In the genomic region with DNA sequence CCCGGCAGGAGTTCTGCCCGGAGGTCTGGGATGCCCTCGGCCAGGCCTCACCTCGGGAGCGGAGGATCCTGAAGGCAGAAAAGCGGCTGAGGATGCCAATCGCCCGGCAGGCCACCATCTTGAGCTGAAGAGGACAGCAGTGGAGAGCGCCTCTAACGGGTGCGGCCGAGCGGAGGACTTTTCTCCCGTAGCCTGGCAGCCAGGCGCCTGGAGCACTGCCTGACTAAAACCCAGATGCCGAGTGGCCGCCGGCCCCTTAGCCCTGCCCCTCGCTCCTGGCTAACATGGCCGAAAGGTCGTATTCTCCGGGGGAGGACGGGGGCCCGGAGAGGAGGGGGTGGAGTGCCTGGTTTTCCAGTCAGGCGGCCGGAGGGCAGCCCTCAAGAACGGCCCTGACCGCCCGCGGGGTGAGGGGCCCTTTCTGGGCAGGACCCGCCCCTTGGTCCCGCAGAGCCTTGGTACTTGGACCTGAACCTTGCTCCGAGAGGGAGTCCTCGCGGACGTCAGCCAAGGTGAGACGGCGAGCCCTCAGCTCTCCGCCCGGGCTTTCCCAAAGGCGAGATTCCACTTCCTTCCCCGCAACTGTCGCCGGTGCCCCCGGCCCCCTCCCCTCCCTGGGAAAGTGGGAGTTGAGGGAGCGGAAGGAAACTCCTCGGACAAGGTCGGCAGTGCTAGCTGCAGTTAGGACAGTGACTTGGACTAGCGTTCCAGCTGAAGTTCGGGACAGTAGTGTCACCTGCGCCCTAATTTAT, we compare ENCODE assay signal across 7 cellular contexts. TPM values are rescaled to one million over a fixed set of nuclear protein-coding genes. Genes with fewer than 3 reads are reported as not detected.
DNase-seq lines count a peak whose midpoint lies in the region; ATAC-seq and TF ChIP-seq lines count a peak whose summit lies in the region.

A gene (minus strand): TSS at position 154 of the 752 bp plus-strand sequence. CDS start 36 bp downstream, at position 118.
A gene (plus strand): TSS at position 461 of the 752 bp plus-strand sequence. CDS start 9,316 bp downstream, outside the sequence.

- ATAC-seq in GM18498 (IDR thresholded peaks at IDR 0.05; ENCODE audit: unreplicated experiment) (peak; percentile 73), HG02885 (IDR thresholded peaks at IDR 0.05; ENCODE audit: poor library complexity, unreplicated experiment) (peak; percentile 71)

- intact Hi-C loops in ascending aorta (cut with DNase I), result loop anchor here (1.0 to 2.0 kb wide), 5 partner anchors 30 to 366 kb away; a partner anchor contains a TSS

- H3K27ac Mint-ChIP-seq in T-helper 2 cell treated with Interferon-gamma antibody and Interleukin-4, amounts not matched to agents 5 μg/mL and 100 μg/mL, for 36 hours, result peak within 1 kb of the TSS; percentile 96

- H3K9me3 Mint-ChIP-seq in T-helper 2 cell treated with Interferon-gamma antibody and Interleukin-4, amounts not matched to agents 5 μg/mL and 100 μg/mL, for 36 hours, result no peaks in the 10 kb centered on the region

- H3K9me3 ChIP-seq in ascending aorta, result no peaks in the 10 kb centered on the region

- TF ChIP-seq CTCF in ascending aorta (IDR thresholded peaks at IDR 0.05), result peak in 2 of 3 experiments; percentile 9 to 37

- no peaks in the 10 kb centered on the region for H3K36me3 ChIP-seq in ascending aorta

- DNase-seq in NCI-H187 (lab: John Stamatoyannopoulos, UW) (peak; percentile 83 to 86), ascending aorta (ENCODE audit: low spot score in 2 of 2) (peak; percentile 57 to 95), hepatic stellate cell (ENCODE audit: low spot score) (peak; percentile 91), renal cortical epithelial cell (ENCODE audit: low read depth) (peak; percentile 79)
- DNase-seq in T-helper 2 cell treated with Interferon-gamma antibody and Interleukin-4, amounts not matched to agents 5 μg/mL and 100 μg/mL, for 36 hours (ENCODE audit: low spot score), result peak; percentile 85

- peak within 1 kb of the TSS; percentile 96 for H3K4me3 Mint-ChIP-seq in T-helper 2 cell treated with Interferon-gamma antibody and Interleukin-4, amounts not matched to agents 5 μg/mL and 100 μg/mL, for 36 hours

- H3K27me3 ChIP-seq in ascending aorta, result no peaks in the 10 kb centered on the region

- peak within 1 kb of the TSS; percentile 95 to 96 for H3K27ac ChIP-seq in ascending aorta

- H3K4me1 Mint-ChIP-seq in T-helper 2 cell treated with Interferon-gamma antibody and Interleukin-4, amounts not matched to agents 5 μg/mL and 100 μg/mL, for 36 hours (ENCODE audit: low read depth), result peaks cover 49% of the 10 kb centered on the region

- H3K36me3 Mint-ChIP-seq in T-helper 2 cell treated with Interferon-gamma antibody and Interleukin-4, amounts not matched to agents 5 μg/mL and 100 μg/mL, for 36 hours (ENCODE audit: low read depth), result peaks cover 3% of the 10 kb centered on the region

- H3K4me3 ChIP-seq in ascending aorta, result peak within 1 kb of the TSS; percentile 76 to 90

- peaks cover 2 to 18% of the 10 kb centered on the region in 2 donors for H3K4me1 ChIP-seq in ascending aorta

- no peaks in the 10 kb centered on the region for H3K27me3 Mint-ChIP-seq in T-helper 2 cell treated with Interferon-gamma antibody and Interleukin-4, amounts not matched to agents 5 μg/mL and 100 μg/mL, for 36 hours (ENCODE audit: low read depth)

RNA-seq across cellular contexts. Expression of the first gene that starts in this region (rescaled TPM):
- total RNA-seq in ascending aorta (49.5 TPM), renal cortical epithelial cell (150 and 169 TPM in 2 replicates)

RNA-seq across cellular contexts. Expression of the second gene that starts in this region (rescaled TPM):
- total RNA-seq in ascending aorta, result 93.4 TPM
- 123 and 195 TPM in 2 replicates for total RNA-seq in renal cortical epithelial cell

Comparison
In these comparisons a context has a peak if more than half of its experiments do, and no peak if none do; other contexts are left out.
1. Peak in every context shown above with its lines: DNase-seq, ATAC-seq, H3K4me3 ChIP-seq and H3K27ac ChIP-seq.